In genomic region chr7:39949980-39950472, GRCh38 we compare ENCODE assay signal across 8 cellular contexts. TPM values are rescaled to one million over a fixed set of nuclear protein-coding genes. Genes with fewer than 3 reads are reported as not detected.
DNase-seq lines count a peak whose midpoint lies in the region; ATAC-seq and TF ChIP-seq lines count a peak whose summit lies in the region.

Gene CDK13, plus strand, starts transcription at chr7:39950256. Its CDS starts 386 bp downstream, at chr7:39950642.

- peak; percentile 74 for DNase-seq in NCI-H1105 (lab: John Stamatoyannopoulos, UW)
- DNase-seq in anterior cingulate cortex (lab: John Stamatoyannopoulos, UW) = peak in 50 of 58 donors; percentile 39 to 92 (median 79)
- DNase-seq in hepatic stellate cell (ENCODE audit: low spot score) = peak; percentile 70
- DNase-seq in retinal pigment epithelial cell (ENCODE audit: low read depth) = no peak
- no peak for DNase-seq in ecto neural progenitor cell (ENCODE audit: low spot score)

- intact Hi-C loops in T-helper 2 cell treated with Interferon-gamma antibody and Interleukin-4, amounts not matched to agents 100 ng/mL and 5 ng/mL, for 36 hours (cut with micrococcal nuclease) = loop anchor here (1.0 to 10.0 kb wide), 9 partner anchors 29 to 1715 kb away; partner anchors contain the start of genes MPLKIP and YAE1

- peak within 1 kb of the TSS; percentile 90 for H3K4me3 ChIP-seq in retinal pigment epithelial cell (ENCODE audit: low read length)

- peak; percentile 37 for ATAC-seq in HG02588 (IDR thresholded peaks at IDR 0.05; ENCODE audit: unreplicated experiment)

- TF ChIP-seq CTCF in GM12874 (IDR thresholded peaks at IDR 0.05; ENCODE audit: insufficient read depth, low read depth, low read length) (peak; percentile 23; the same call in 1 of the 2 replicates), retinal pigment epithelial cell (conservative IDR thresholded peaks at IDR 0.05; ENCODE audit: low read depth, low read length) (no peak)

RNA-seq across cellular contexts. Expression of gene CDK13, which starts in this region (rescaled TPM):
- total RNA-seq in T-helper 2 cell treated with Interferon-gamma antibody and Interleukin-4, amounts not matched to agents 100 ng/mL and 5 ng/mL, for 36 hours = 52.9 and 54.2 TPM in 2 replicates

Comparison
In these comparisons a context has a peak if more than half of its experiments do, and no peak if none do; other contexts are left out.
1. DNase-seq: peak in NCI-H1105 (single experiment), anterior cingulate cortex (50 of 58) and hepatic stellate cell (single experiment); none in retinal pigment epithelial cell (single experiment) and ecto neural progenitor cell (single experiment).